10 cellular contexts compared by ENCODE assay signal in genomic region chr11:67418476-67419281, GRCh38. TPM values are rescaled to one million over a fixed set of nuclear protein-coding genes. Genes with fewer than 3 reads are reported as not detected.
DNase-seq lines count a peak whose midpoint lies in the region; ATAC-seq and TF ChIP-seq lines count a peak whose summit lies in the region.
"Had no signal": no experiment of that assay in that cellular context is flagged by ENCODE, and none has a peak within 500 bp of the region (broad histone marks: within the 10 kb centered on the region; RNA-seq: fewer than 3 reads in every experiment).

No MANE protein-coding gene starts in this region.

- no peak overlapping the region for H3K4me2 ChIP-seq in GM23248 (ENCODE audit: unreplicated experiment)

- no peaks in the 10 kb centered on the region for H3K9me2 ChIP-seq in GM23248 (ENCODE audit: insufficient read depth)

- H3K4me1 ChIP-seq in Peyer's patch (peaks cover 0 to 50% (median 30%) of the 10 kb centered on the region in 4 donors), esophagus squamous epithelium (peaks cover 42 to 84% (median 59%) of the 10 kb centered on the region in 3 donors), GM23248 (ENCODE audit: insufficient read depth) (no peaks in the 10 kb centered on the region)

- H3K27me3 Mint-ChIP-seq in activated CD4-positive, alpha-beta T cell treated with anti-CD3 and anti-CD28 coated beads, Interleukin-2, amount 10 ng/mL, durations not matched to agents 24 days and 14 days = peaks cover 15% of the 10 kb centered on the region

- no peak overlapping the region for H3K27ac Mint-ChIP-seq in activated CD4-positive, alpha-beta T cell treated with anti-CD3 and anti-CD28 coated beads, Interleukin-2, amount 10 ng/mL, durations not matched to agents 24 days and 14 days

- no peaks in the 10 kb centered on the region for H3K9me3 ChIP-seq in Peyer's patch
- no peaks in the 10 kb centered on the region for H3K9me3 ChIP-seq in esophagus squamous epithelium
- no peaks in the 10 kb centered on the region for H3K9me3 ChIP-seq in GM23248 (ENCODE audit: low read depth)

- TF ChIP-seq POLR2A in Peyer's patch (IDR thresholded peaks at IDR 0.05) (no peak), esophagus squamous epithelium (IDR thresholded peaks at IDR 0.05) (no peak)

- H3K27ac ChIP-seq in Peyer's patch (peak overlapping the region in 2 of 4 donors; percentile 49 to 98), esophagus squamous epithelium (peak overlapping the region; percentile 4 to 62 (median 61)), GM23248 (no peak overlapping the region)

- in situ Hi-C loops in GM23248 (cut with MboI) = no loop called here

- H3F3A ChIP-seq in GM23248 (ENCODE audit: insufficient read depth) = no peaks in the 10 kb centered on the region

- no peaks in the 10 kb centered on the region for H3K36me3 Mint-ChIP-seq in activated CD4-positive, alpha-beta T cell treated with anti-CD3 and anti-CD28 coated beads, Interleukin-2, amount 10 ng/mL, durations not matched to agents 24 days and 14 days (ENCODE audit: low read depth)

- ATAC-seq in stimulated activated naive CD8-positive, alpha-beta T cell treated with anti-CD3 and anti-CD28 coated beads, Interleukin-15, Interleukin-2, amounts not matched to agents 100 U/mL and 50 U/mL, for 24 hours = no peak
- ATAC-seq in esophagus mucosa = no peak

- no peak overlapping the region for H3K9ac ChIP-seq in GM23248

- no peaks in the 10 kb centered on the region for H3K79me2 ChIP-seq in GM23248 (ENCODE audit: insufficient read depth)

- H3K36me3 ChIP-seq in Peyer's patch = no peaks in the 10 kb centered on the region
- no peaks in the 10 kb centered on the region for H3K36me3 ChIP-seq in esophagus squamous epithelium
- H3K36me3 ChIP-seq in GM23248 (ENCODE audit: low read depth) = no peaks in the 10 kb centered on the region

- no peak overlapping the region for H2AFZ ChIP-seq in GM23248

- DNase-seq in activated CD4-positive, alpha-beta T cell treated with anti-CD3 and anti-CD28 coated beads, Interleukin-2, amount 10 ng/mL, durations not matched to agents 24 days and 14 days = no peak
- DNase-seq in activated CD4-positive, alpha-beta T cell treated with anti-CD3 and anti-CD28 coated beads, Interleukin-2, amount 50 U/mL, for 1 hour = no peak
- DNase-seq in Peyer's patch (peak in 2 of 3 donors; percentile 72 to 78), esophagus squamous epithelium (lab: John Stamatoyannopoulos, UW) (no peak), GM23248 (no peak), NCI-H748 (lab: John Stamatoyannopoulos, UW; ENCODE audit: unreplicated experiment) (no peak)
- peak; percentile 55 for DNase-seq in stimulated activated naive CD8-positive, alpha-beta T cell treated with anti-CD3 and anti-CD28 coated beads, Interleukin-15, Interleukin-2, amounts not matched to agents 100 U/mL and 50 U/mL, for 24 hours
- DNase-seq: NCI-H748 treated with DMSO at 0.1 percent for 48 hours had no signal

- H4K20me1 ChIP-seq in GM23248 (ENCODE audit: insufficient read depth) = no peaks in the 10 kb centered on the region

- H3K4me1 Mint-ChIP-seq in activated CD4-positive, alpha-beta T cell treated with anti-CD3 and anti-CD28 coated beads, Interleukin-2, amount 10 ng/mL, durations not matched to agents 24 days and 14 days = peaks cover 27% of the 10 kb centered on the region

- no peaks in the 10 kb centered on the region for H3K9me3 Mint-ChIP-seq in activated CD4-positive, alpha-beta T cell treated with anti-CD3 and anti-CD28 coated beads, Interleukin-2, amount 10 ng/mL, durations not matched to agents 24 days and 14 days

- H3K27me3 ChIP-seq in Peyer's patch (peaks cover 0 to 8% of the 10 kb centered on the region in 2 donors), esophagus squamous epithelium (peaks cover 0 to 5% (median 0%) of the 10 kb centered on the region in 4 donors), GM23248 (replicated peaks; ENCODE audit: insufficient read depth) (no peaks in the 10 kb centered on the region)

- H3K4me3 ChIP-seq in Peyer's patch = no peak overlapping the region
- no peak overlapping the region for H3K4me3 ChIP-seq in esophagus squamous epithelium
- H3K4me3 ChIP-seq in GM23248 = no peak overlapping the region

- intact Hi-C loops in activated CD4-positive, alpha-beta T cell treated with anti-CD3 and anti-CD28 coated beads, Interleukin-2, amount 10 ng/mL, durations not matched to agents 24 days and 14 days (cut with micrococcal nuclease) = no loop called here
- intact Hi-C loops in esophagus squamous epithelium (cut with DNase I) = no loop called here

- TF ChIP-seq CTCF in Peyer's patch (IDR thresholded peaks at IDR 0.05) (no peak), esophagus squamous epithelium (IDR thresholded peaks at IDR 0.05) (no peak)

- WGBS in esophagus squamous epithelium, 2 donors = 20 to 37% methylated on average over 2 to 12 of the region's 26 CpGs
- WGBS in GM23248 (ENCODE audit: low coverage in 1 of 2, low lambda C conversion rate in 2 of 2, missing lambda C conversion rate in 2 of 2), 2 experiments = 90 to 92% methylated on average over 24 to 25 of the region's 26 CpGs

- peak overlapping the region; percentile 68 for H3K4me3 Mint-ChIP-seq in activated CD4-positive, alpha-beta T cell treated with anti-CD3 and anti-CD28 coated beads, Interleukin-2, amount 10 ng/mL, durations not matched to agents 24 days and 14 days

RNA-seq across cellular contexts. Expression of gene CARNS1, which starts 3.2 kb away (rescaled TPM):
- total RNA-seq in activated CD4-positive, alpha-beta T cell treated with anti-CD3 and anti-CD28 coated beads, Interleukin-2, amount 10 ng/mL, durations not matched to agents 24 days and 14 days = 0.77 and 0.83 TPM in 2 replicates
- total RNA-seq in Peyer's patch (1 to 10 TPM in 1 of 4 donors, under 1 TPM in 2, not detected in 1; 0.54 to 1.2 (median 0.83) TPM), esophagus squamous epithelium (under 1 TPM; 0.09 to 0.76 (median 0.25) TPM), esophagus mucosa (0.20 TPM)
- 0.38 and 0.43 TPM in 2 replicates for total RNA-seq in GM23248 (2014; rRNA removed; shearing (Covaris generic))
- polyA plus RNA-seq in GM23248 (2016; fragmentation: Nextera tagmentation; extraction: Ambion mirVana) = 0.13 and 0.38 TPM in 2 replicates

RNA-seq across cellular contexts. Expression of gene RPS6KB2, which starts 9.6 kb away (rescaled TPM):
- 79.3 and 83.1 TPM in 2 replicates for total RNA-seq in activated CD4-positive, alpha-beta T cell treated with anti-CD3 and anti-CD28 coated beads, Interleukin-2, amount 10 ng/mL, durations not matched to agents 24 days and 14 days
- total RNA-seq in Peyer's patch = 10 to 100 TPM; 58.0 to 88.3 (median 63.5) TPM
- total RNA-seq in esophagus squamous epithelium = 100 to 1,000 TPM in 3 of 4 donors, 10 to 100 TPM in 1; 67.5 to 121 (median 113) TPM
- 68.0 and 71.2 TPM in 2 replicates for total RNA-seq in GM23248 (2014; rRNA removed; shearing (Covaris generic))
- polyA plus RNA-seq in GM23248 (2016; fragmentation: Nextera tagmentation; extraction: Ambion mirVana) = 52.3 and 53.0 TPM in 2 replicates
- 95.0 TPM for total RNA-seq in esophagus mucosa

RNA-seq across cellular contexts. Expression of gene TBC1D10C, which starts 14.8 kb away (rescaled TPM):
- 115 and 119 TPM in 2 replicates for total RNA-seq in activated CD4-positive, alpha-beta T cell treated with anti-CD3 and anti-CD28 coated beads, Interleukin-2, amount 10 ng/mL, durations not matched to agents 24 days and 14 days
- total RNA-seq in Peyer's patch = 10 to 100 TPM in 2 of 4 donors, 1 to 10 TPM in 2; 5.6 to 53.6 (median 9.3) TPM
- total RNA-seq in esophagus squamous epithelium = 1 to 10 TPM; 1.7 to 7.2 (median 3.5) TPM
- not detected in 2 replicates for total RNA-seq in GM23248 (2014; rRNA removed; shearing (Covaris generic))
- polyA plus RNA-seq in GM23248 (2016; fragmentation: Nextera tagmentation; extraction: Ambion mirVana) = 0.25 TPM in 1 of 2 replicates, not detected in the other
- total RNA-seq in esophagus mucosa = 1.5 TPM
- total RNA-seq: lung microvascular endothelial cell had no signal

RNA-seq across cellular contexts. Expression of gene PPP1CA, which starts 17.0 kb away (rescaled TPM):
- 251 and 252 TPM in 2 replicates for total RNA-seq in activated CD4-positive, alpha-beta T cell treated with anti-CD3 and anti-CD28 coated beads, Interleukin-2, amount 10 ng/mL, durations not matched to agents 24 days and 14 days
- total RNA-seq in Peyer's patch = 100 to 1,000 TPM; 156 to 213 (median 177) TPM
- total RNA-seq in esophagus squamous epithelium = 100 to 1,000 TPM; 146 to 202 (median 185) TPM
- total RNA-seq in GM23248 (2014; rRNA removed; shearing (Covaris generic)) = 140 and 172 TPM in 2 replicates
- 207 and 222 TPM in 2 replicates for polyA plus RNA-seq in GM23248 (2016; fragmentation: Nextera tagmentation; extraction: Ambion mirVana)
- total RNA-seq in esophagus mucosa = 188 TPM

RNA-seq across cellular contexts. Expression of gene PTPRCAP, which starts 18.8 kb away (rescaled TPM):
- 85.1 and 90.3 TPM in 2 replicates for total RNA-seq in activated CD4-positive, alpha-beta T cell treated with anti-CD3 and anti-CD28 coated beads, Interleukin-2, amount 10 ng/mL, durations not matched to agents 24 days and 14 days
- total RNA-seq in Peyer's patch = 10 to 100 TPM; 17.3 to 56.9 (median 21.7) TPM
- 10 to 100 TPM in 1 of 4 donors, 1 to 10 TPM in 3; 5.9 to 14.1 (median 6.8) TPM for total RNA-seq in esophagus squamous epithelium
- total RNA-seq in GM23248 (2014; rRNA removed; shearing (Covaris generic)) = not detected in 2 replicates
- polyA plus RNA-seq in GM23248 (2016; fragmentation: Nextera tagmentation; extraction: Ambion mirVana) = 0.43 and 0.68 TPM in 2 replicates
- total RNA-seq in esophagus mucosa = 2.5 TPM

Comparison
In these comparisons a context has a peak if more than half of its experiments do, and no peak if none do; other contexts are left out.
1. DNase-seq: peak in Peyer's patch (2 of 3) and stimulated activated naive CD8-positive, alpha-beta T cell treated with anti-CD3 and anti-CD28 coated beads, Interleukin-15, Interleukin-2, amounts not matched to agents 100 U/mL and 50 U/mL, for 24 hours (single experiment); none in activated CD4-positive, alpha-beta T cell treated with anti-CD3 and anti-CD28 coated beads, Interleukin-2, amount 10 ng/mL, durations not matched to agents 24 days and 14 days (single experiment), activated CD4-positive, alpha-beta T cell treated with anti-CD3 and anti-CD28 coated beads, Interleukin-2, amount 50 U/mL, for 1 hour (single experiment), esophagus squamous epithelium (single experiment), GM23248 (single experiment) and NCI-H748 (single experiment).